In genomic region chr3:71684752-71685151, GRCh38 we compare ENCODE assay signal across 11 cellular contexts. TPM values are rescaled to one million over a fixed set of nuclear protein-coding genes. Genes with fewer than 3 reads are reported as not detected.
DNase-seq lines count a peak whose midpoint lies in the region; ATAC-seq and TF ChIP-seq lines count a peak whose summit lies in the region.
"Had no signal": no experiment of that assay in that cellular context is flagged by ENCODE, and none has a peak within 500 bp of the region (broad histone marks: within the 10 kb centered on the region; RNA-seq: fewer than 3 reads in every experiment).

No MANE protein-coding gene starts in this region.

- peaks cover 97% of the 10 kb centered on the region for H3K36me3 Mint-ChIP-seq in activated T-helper 17 cell treated with anti-CD3 and anti-CD28 coated beads, Interleukin-2, amount 50 U/mL, for 72 hours (ENCODE audit: low read depth)
- peaks cover 57% of the 10 kb centered on the region for H3K36me3 Mint-ChIP-seq in activated T-helper 2 cell treated with anti-CD3 and anti-CD28 coated beads, Interferon-gamma antibody, Interleukin-2, Interleukin-4, amounts not matched to agents 10 μg/mL and 5 μg/mL and 100 μg/mL, durations not matched to agents 14 hours and 24 hours and 36 hours (ENCODE audit: low read depth)

- H3K9me3 Mint-ChIP-seq in activated T-helper 17 cell treated with anti-CD3 and anti-CD28 coated beads, Interleukin-2, amount 50 U/mL, for 72 hours, result no peaks in the 10 kb centered on the region
- H3K9me3 Mint-ChIP-seq in activated T-helper 2 cell treated with anti-CD3 and anti-CD28 coated beads, Interferon-gamma antibody, Interleukin-2, Interleukin-4, amounts not matched to agents 10 μg/mL and 5 μg/mL and 100 μg/mL, durations not matched to agents 14 hours and 24 hours and 36 hours, result no peaks in the 10 kb centered on the region
- H3K9me3 Mint-ChIP-seq: activated naive CD4-positive, alpha-beta T cell treated with anti-CD3 and anti-CD28 coated beads, Interleukin-2, amount 50 U/mL, for 24 hours had no signal

- in situ Hi-C loops in transverse colon (cut with MboI; ENCODE audit: low pct_ligation_motif_present in 1 of 4, low pct_unique_long_range_greater_than_20kb in 1 of 4, low sequenced_read_pairs in 3 of 4), result no loop called here

- peaks cover 15 to 83% (median 60%) of the 10 kb centered on the region in 4 donors for H3K4me1 ChIP-seq in transverse colon

- TF ChIP-seq POLR2A in transverse colon (IDR thresholded peaks at IDR 0.05), result no peak

- intact Hi-C loops in transverse colon (cut with DNase I; ENCODE audit: low total_unique reads), result no loop called here
- intact Hi-C loops in activated T-helper 2 cell treated with anti-CD3 and anti-CD28 coated beads, Interferon-gamma antibody, Interleukin-2, Interleukin-4, amounts not matched to agents 10 μg/mL and 5 μg/mL and 100 μg/mL, durations not matched to agents 14 hours and 24 hours and 36 hours (cut with micrococcal nuclease), result loop anchor here (5.0 to 10.0 kb wide), 2 partner anchors 97 to 380 kb away; no protein-coding TSS in a partner anchor

- DNase-seq in NCI-H2196 (lab: John Stamatoyannopoulos, UW; ENCODE audit: unreplicated experiment) (peak; percentile 37), NCI-H2196 treated with DMSO at 0.1 percent for 48 hours (lab: John Stamatoyannopoulos, UW; ENCODE audit: unreplicated experiment) (no peak), hepatic stellate cell (ENCODE audit: low spot score) (peak; percentile 40), transverse colon (no peak), NCI-H2171 (lab: John Stamatoyannopoulos, UW) (no peak)
- DNase-seq in activated T-helper 2 cell treated with anti-CD3 and anti-CD28 coated beads, Interferon-gamma antibody, Interleukin-2, Interleukin-4, amounts not matched to agents 10 μg/mL and 5 μg/mL and 100 μg/mL, durations not matched to agents 14 hours and 24 hours and 36 hours (ENCODE audit: low spot score), result no peak
- DNase-seq: Peyer's patch; stimulated activated CD4-positive, alpha-beta T cell treated with anti-CD3 and anti-CD28 coated beads, Interleukin-4, amount 100 ng/mL, for 24 hours had no signal

- H3K36me3 ChIP-seq in transverse colon, result no peaks in the 10 kb centered on the region
- H3K36me3 ChIP-seq: Peyer's patch had no signal

- no peaks in the 10 kb centered on the region for H3K27me3 ChIP-seq in transverse colon
- H3K27me3 ChIP-seq: Peyer's patch had no signal

- no peak overlapping the region for H3K4me3 ChIP-seq in transverse colon

- WGBS in transverse colon (ENCODE audit: low coverage in 1 of 2), 2 donors, result 32 to 39% methylated on average over 2 to 5 of the region's 5 CpGs

- H3K27me3 Mint-ChIP-seq in activated T-helper 17 cell treated with anti-CD3 and anti-CD28 coated beads, Interleukin-2, amount 50 U/mL, for 72 hours, result no peaks in the 10 kb centered on the region
- no peaks in the 10 kb centered on the region for H3K27me3 Mint-ChIP-seq in activated T-helper 2 cell treated with anti-CD3 and anti-CD28 coated beads, Interferon-gamma antibody, Interleukin-2, Interleukin-4, amounts not matched to agents 10 μg/mL and 5 μg/mL and 100 μg/mL, durations not matched to agents 14 hours and 24 hours and 36 hours (ENCODE audit: low read depth)
- H3K27me3 Mint-ChIP-seq: activated naive CD4-positive, alpha-beta T cell treated with anti-CD3 and anti-CD28 coated beads, Interleukin-2, amount 50 U/mL, for 24 hours had no signal

- H3K9me3 ChIP-seq in transverse colon, result no peaks in the 10 kb centered on the region
- H3K9me3 ChIP-seq: Peyer's patch had no signal

- peak overlapping the region; percentile 13 for H3K27ac Mint-ChIP-seq in activated T-helper 17 cell treated with anti-CD3 and anti-CD28 coated beads, Interleukin-2, amount 50 U/mL, for 72 hours
- no peak overlapping the region for H3K27ac Mint-ChIP-seq in activated T-helper 2 cell treated with anti-CD3 and anti-CD28 coated beads, Interferon-gamma antibody, Interleukin-2, Interleukin-4, amounts not matched to agents 10 μg/mL and 5 μg/mL and 100 μg/mL, durations not matched to agents 14 hours and 24 hours and 36 hours
- H3K27ac Mint-ChIP-seq: activated naive CD4-positive, alpha-beta T cell treated with anti-CD3 and anti-CD28 coated beads, Interleukin-2, amount 50 U/mL, for 24 hours had no signal

- no peak for TF ChIP-seq EP300 in transverse colon (IDR thresholded peaks at IDR 0.05; ENCODE audit: low read depth)

- H3K4me3 Mint-ChIP-seq in activated T-helper 17 cell treated with anti-CD3 and anti-CD28 coated beads, Interleukin-2, amount 50 U/mL, for 72 hours, result no peak overlapping the region
- no peak overlapping the region for H3K4me3 Mint-ChIP-seq in activated T-helper 2 cell treated with anti-CD3 and anti-CD28 coated beads, Interferon-gamma antibody, Interleukin-2, Interleukin-4, amounts not matched to agents 10 μg/mL and 5 μg/mL and 100 μg/mL, durations not matched to agents 14 hours and 24 hours and 36 hours (ENCODE audit: low read depth)
- H3K4me3 Mint-ChIP-seq: activated naive CD4-positive, alpha-beta T cell treated with anti-CD3 and anti-CD28 coated beads, Interleukin-2, amount 50 U/mL, for 24 hours had no signal

- no peak for TF ChIP-seq CTCF in transverse colon (IDR thresholded peaks at IDR 0.05)

- ATAC-seq in activated T-helper 17 cell treated with anti-CD3 and anti-CD28 coated beads, Interleukin-2, amount 50 U/mL, for 72 hours (replicated peaks), result no peak
- ATAC-seq in GM18868 (IDR thresholded peaks at IDR 0.05; ENCODE audit: unreplicated experiment), result no peak

- peaks cover 5% of the 10 kb centered on the region for H3K4me1 Mint-ChIP-seq in activated T-helper 17 cell treated with anti-CD3 and anti-CD28 coated beads, Interleukin-2, amount 50 U/mL, for 72 hours
- H3K4me1 Mint-ChIP-seq in activated T-helper 2 cell treated with anti-CD3 and anti-CD28 coated beads, Interferon-gamma antibody, Interleukin-2, Interleukin-4, amounts not matched to agents 10 μg/mL and 5 μg/mL and 100 μg/mL, durations not matched to agents 14 hours and 24 hours and 36 hours (ENCODE audit: low read depth), result peaks cover 35% of the 10 kb centered on the region

- peak overlapping the region; percentile 11 to 79 (median 68) for H3K27ac ChIP-seq in transverse colon

RNA-seq across cellular contexts. Expression of gene EIF4E3, which starts 40.5 kb away (rescaled TPM):
- 10 to 100 TPM; 25.3 to 27.4 TPM for total RNA-seq in activated T-helper 17 cell treated with anti-CD3 and anti-CD28 coated beads, Interleukin-2, amount 50 U/mL, for 72 hours
- total RNA-seq in transverse colon, result 10 to 100 TPM in 2 of 4 donors, 1 to 10 TPM in 2; 6.0 to 35.6 (median 19.4) TPM
- 17.3 and 17.9 TPM in 2 replicates for total RNA-seq in activated T-helper 2 cell treated with anti-CD3 and anti-CD28 coated beads, Interferon-gamma antibody, Interleukin-2, Interleukin-4, amounts not matched to agents 10 μg/mL and 5 μg/mL and 100 μg/mL, durations not matched to agents 14 hours and 24 hours and 36 hours

Comparison
In these comparisons a context has a peak if more than half of its experiments do, and no peak if none do; other contexts are left out.
1. DNase-seq: peak in NCI-H2196 (single experiment) and hepatic stellate cell (single experiment); none in NCI-H2196 treated with DMSO at 0.1 percent for 48 hours (single experiment), transverse colon (single experiment), activated T-helper 2 cell treated with anti-CD3 and anti-CD28 coated beads, Interferon-gamma antibody, Interleukin-2, Interleukin-4, amounts not matched to agents 10 μg/mL and 5 μg/mL and 100 μg/mL, durations not matched to agents 14 hours and 24 hours and 36 hours (single experiment) and NCI-H2171 (single experiment).